In genomic region chr2:241986836-241987641, GRCh38 we compare ENCODE assay signal across 13 cellular contexts.
"Had no signal": no experiment of that assay in that cellular context is flagged by ENCODE, and none has a peak within 500 bp of the region (broad histone marks: within the 10 kb centered on the region; RNA-seq: fewer than 3 reads in every experiment).

No MANE protein-coding gene starts in this region.

- H3K4me1 ChIP-seq: heart left ventricle, left lung, neural progenitor cell, parathyroid adenoma, stomach had no signal

- ATAC-seq: body of pancreas, heart left ventricle, left lung had no signal

- DNase-seq: activated CD4-positive, alpha-beta memory T cell treated with anti-CD3 and anti-CD28 coated beads for 36 hours; activated CD4-positive, CD25-positive, alpha-beta regulatory T cell treated with anti-CD3 and anti-CD28 coated beads, Interleukin-2, amount 50 U/mL, for 72 hours; cerebellar nuclear complex; foreskin melanocyte; left lung; stimulated activated CD4-positive, alpha-beta T cell treated with anti-CD3 and anti-CD28 coated beads, Interleukin-15, amount 100 ng/mL, for 24 hours; stimulated activated CD4-positive, alpha-beta T cell treated with anti-CD3 and anti-CD28 coated beads, Interleukin-4, amount 100 ng/mL, for 4 hours; stomach had no signal

- H3K27me3 ChIP-seq: body of pancreas, left lung, neural progenitor cell had no signal

- H3K36me3 ChIP-seq: heart left ventricle, left lung, neural progenitor cell, stomach had no signal

- H3K9me3 ChIP-seq: body of pancreas, heart left ventricle, stomach had no signal

- H3K27ac ChIP-seq: body of pancreas, dorsolateral prefrontal cortex, heart left ventricle, left lung, neural progenitor cell, parathyroid adenoma, stomach had no signal

- H3K4me3 ChIP-seq: body of pancreas, dorsolateral prefrontal cortex, heart left ventricle, left lung, neural progenitor cell, stomach had no signal
